Comparison of ENCODE assay signal across 1 cellular context in the genomic region with DNA sequence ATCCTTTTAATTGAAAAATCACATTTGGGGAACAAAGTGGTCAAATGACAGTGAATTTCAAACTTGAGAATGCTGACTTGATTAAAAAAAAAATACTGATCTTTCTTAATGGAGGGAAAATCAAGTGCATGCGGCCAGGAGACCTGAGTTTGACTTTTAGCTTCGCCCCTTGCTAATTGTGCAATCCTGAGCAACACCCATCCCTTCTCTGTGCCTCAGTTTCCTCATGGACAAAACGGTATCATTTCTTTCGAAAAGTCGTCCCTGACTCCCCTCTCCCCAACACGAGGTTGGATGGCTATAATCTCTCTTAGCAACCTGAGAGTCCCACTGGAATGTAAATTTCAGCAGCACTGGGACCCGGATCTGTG.
TF ChIP-seq lines count a peak whose summit lies in the region.

No MANE protein-coding gene starts in this region.

TF ChIP-seq in HEK293T, 16 proteins besides CTCF, POLR2A, EP300 and RAD21 (continued from another document):
- TF ChIP-seq FOXM1 (IDR thresholded peaks at IDR 0.05; ENCODE audit: borderline replicate concordance) (no peak), NFRKB (IDR thresholded peaks at IDR 0.05) (no peak), SUZ12 (IDR thresholded peaks at IDR 0.05) (no peak), LEF1 (IDR thresholded peaks at IDR 0.05; ENCODE audit: borderline replicate concordance) (no peak)
